In the genomic region with DNA sequence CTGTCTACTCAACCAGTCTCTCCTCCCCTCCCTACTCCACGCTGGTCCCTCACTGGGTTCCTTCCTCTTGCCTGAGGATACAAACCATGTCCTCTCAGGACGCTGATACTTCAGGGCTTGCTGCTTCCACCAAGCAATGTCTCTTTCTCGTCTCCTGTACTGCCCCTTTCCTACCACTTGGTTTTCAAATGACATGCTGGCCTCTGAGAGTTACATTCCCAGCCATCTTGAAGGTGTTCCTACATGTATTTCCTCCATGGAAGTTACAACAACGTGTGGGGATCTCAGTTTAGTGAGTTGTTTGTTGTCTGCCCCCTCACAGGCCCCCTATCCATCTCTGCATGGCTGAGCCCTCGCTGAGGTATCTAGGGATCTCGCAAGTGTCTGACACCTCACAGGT, we compare ENCODE assay signal across 32 cellular contexts.
"Had no signal": no experiment of that assay in that cellular context is flagged by ENCODE, and none has a peak within 500 bp of the region (broad histone marks: within the 10 kb centered on the region; RNA-seq: fewer than 3 reads in every experiment).

No MANE protein-coding gene starts in this region.

- H3K27ac ChIP-seq: brain microvascular endothelial cell, SJSA1, WERI-Rb-1 had no signal

- H3K4me1 ChIP-seq: SJSA1 had no signal

- H3K9me3 ChIP-seq: SJSA1, SK-N-SH had no signal

- H3K4me2 ChIP-seq: SK-N-SH had no signal

- H3K36me3 ChIP-seq: brain microvascular endothelial cell, SJSA1, WERI-Rb-1 had no signal

- H3K9ac ChIP-seq: SK-N-SH had no signal

- H3K4me1 Mint-ChIP-seq: activated CD4-positive, alpha-beta memory T cell treated with anti-CD3 and anti-CD28 coated beads, Interleukin-2, amount 10 ng/mL, durations not matched to agents 7 days and 5 days; activated CD8-positive, alpha-beta memory T cell treated with anti-CD3 and anti-CD28 coated beads, Interleukin-2, amount 10 ng/mL, durations not matched to agents 7 days and 5 days; activated naive CD4-positive, alpha-beta T cell treated with anti-CD3 and anti-CD28 coated beads, Interleukin-2, amount 10 ng/mL, durations not matched to agents 7 days and 5 days; activated naive CD8-positive, alpha-beta T cell treated with anti-CD3 and anti-CD28 coated beads, Interleukin-2, amount 50 U/mL, for 24 hours had no signal

- H3K9me3 Mint-ChIP-seq: activated CD4-positive, alpha-beta memory T cell treated with anti-CD3 and anti-CD28 coated beads, Interleukin-2, amount 10 ng/mL, durations not matched to agents 7 days and 5 days; activated naive CD4-positive, alpha-beta T cell treated with anti-CD3 and anti-CD28 coated beads, Interleukin-2, amount 10 ng/mL, durations not matched to agents 7 days and 5 days; activated naive CD8-positive, alpha-beta T cell treated with anti-CD3 and anti-CD28 coated beads, Interleukin-2, amount 50 U/mL, for 24 hours had no signal

- ATAC-seq: activated CD8-positive, alpha-beta memory T cell treated with anti-CD3 and anti-CD28 coated beads, Interleukin-2, amount 10 ng/mL, durations not matched to agents 7 days and 5 days; activated naive CD8-positive, alpha-beta T cell treated with anti-CD3 and anti-CD28 coated beads, Interleukin-2, amount 50 U/mL, for 24 hours; Panc1 had no signal

- H3K27me3 ChIP-seq: brain microvascular endothelial cell had no signal

- DNase-seq: activated CD4-positive, alpha-beta memory T cell treated with anti-CD3 and anti-CD28 coated beads, Interleukin-2, amount 10 ng/mL, durations not matched to agents 7 days and 5 days; activated CD4-positive, alpha-beta T cell treated with anti-CD3 and anti-CD28 coated beads for 1 hour; activated CD4-positive, alpha-beta T cell treated with anti-CD3 and anti-CD28 coated beads for 48 hours; activated CD4-positive, CD25-positive, alpha-beta regulatory T cell; activated CD8-positive, alpha-beta memory T cell treated with anti-CD3 and anti-CD28 coated beads for 24 hours; activated CD8-positive, alpha-beta memory T cell treated with anti-CD3 and anti-CD28 coated beads, Interleukin-2, amount 10 ng/mL, durations not matched to agents 7 days and 5 days; activated CD8-positive, alpha-beta memory T cell treated with anti-CD3 and anti-CD28 coated beads, Interleukin-2, amount 50 U/mL, for 48 hours; activated effector memory CD4-positive, alpha-beta T cell treated with Interleukin-2 at 50 U/mL for 16 hours; activated naive CD4-positive, alpha-beta T cell treated with anti-CD3 and anti-CD28 coated beads, Interleukin-2, amount 10 ng/mL, durations not matched to agents 7 days and 5 days; activated naive CD8-positive, alpha-beta T cell treated with anti-CD3 and anti-CD28 coated beads, Interleukin-2, amount 50 U/mL, for 24 hours; activated T-cell treated with anti-CD3 and anti-CD28 coated beads, Interleukin-2, amount 50 U/mL, for 48 hours; brain microvascular endothelial cell; central memory CD4-positive, alpha-beta T cell; MM.1S; MV-4-11; NCI-H1092; NCI-H1436 treated with DMSO at 0.1 percent for 48 hours; NCI-H1694 treated with DMSO at 0.1 percent for 48 hours; NCI-H2029; NCI-H345; NCI-H524 treated with DMSO at 0.1 percent for 48 hours; RPMI8226; SHP77 treated with DMSO at 0.1 percent for 48 hours; SK-N-SH; SW 1271; T-helper 1 cell; T-helper 2 cell; T-helper 9 cell; WERI-Rb-1 had no signal

- H3K4me3 Mint-ChIP-seq: activated CD4-positive, alpha-beta memory T cell treated with anti-CD3 and anti-CD28 coated beads, Interleukin-2, amount 10 ng/mL, durations not matched to agents 7 days and 5 days; activated CD8-positive, alpha-beta memory T cell treated with anti-CD3 and anti-CD28 coated beads, Interleukin-2, amount 10 ng/mL, durations not matched to agents 7 days and 5 days; activated naive CD4-positive, alpha-beta T cell treated with anti-CD3 and anti-CD28 coated beads, Interleukin-2, amount 10 ng/mL, durations not matched to agents 7 days and 5 days; activated naive CD8-positive, alpha-beta T cell; activated naive CD8-positive, alpha-beta T cell treated with anti-CD3 and anti-CD28 coated beads, Interleukin-2, amount 50 U/mL, for 24 hours had no signal

- H3K9me2 ChIP-seq: SK-N-SH had no signal

- H3K27me3 Mint-ChIP-seq: activated naive CD4-positive, alpha-beta T cell treated with anti-CD3 and anti-CD28 coated beads, Interleukin-2, amount 10 ng/mL, durations not matched to agents 7 days and 5 days; activated naive CD8-positive, alpha-beta T cell had no signal

- H3K36me3 Mint-ChIP-seq: activated CD8-positive, alpha-beta memory T cell treated with anti-CD3 and anti-CD28 coated beads, Interleukin-2, amount 10 ng/mL, durations not matched to agents 7 days and 5 days; activated naive CD4-positive, alpha-beta T cell treated with anti-CD3 and anti-CD28 coated beads, Interleukin-2, amount 10 ng/mL, durations not matched to agents 7 days and 5 days; activated naive CD8-positive, alpha-beta T cell had no signal

- H3K4me3 ChIP-seq: SJSA1 had no signal

- H3K27ac Mint-ChIP-seq: activated CD4-positive, alpha-beta memory T cell treated with anti-CD3 and anti-CD28 coated beads, Interleukin-2, amount 10 ng/mL, durations not matched to agents 7 days and 5 days; activated CD8-positive, alpha-beta memory T cell treated with anti-CD3 and anti-CD28 coated beads, Interleukin-2, amount 10 ng/mL, durations not matched to agents 7 days and 5 days; activated naive CD4-positive, alpha-beta T cell treated with anti-CD3 and anti-CD28 coated beads, Interleukin-2, amount 10 ng/mL, durations not matched to agents 7 days and 5 days; activated naive CD8-positive, alpha-beta T cell; activated naive CD8-positive, alpha-beta T cell treated with anti-CD3 and anti-CD28 coated beads, Interleukin-2, amount 50 U/mL, for 24 hours had no signal
